1 cellular context compared by ENCODE assay signal in genomic region chr16:9090960-9091866, GRCh38.
TF ChIP-seq lines count a peak whose summit lies in the region.

TSS of gene HAPSTR1 (plus strand) at chr16:9091644. CDS start at chr16:9092045, 401 bp downstream.

TF ChIP-seq in HepG2, 621 proteins besides CTCF, POLR2A, EP300 and RAD21 (continued from another document and continues in another):
- peak; percentile 88 for TF ChIP-seq HINFP (CRISPR knock-in tag; IDR thresholded peaks at IDR 0.05; ENCODE audit: low read depth)
- no peak for TF ChIP-seq JDP2 (CRISPR knock-in tag; IDR thresholded peaks at IDR 0.05; ENCODE audit: borderline replicate concordance)
- peak; percentile 60; the same call in 1 of the 2 replicates for TF ChIP-seq HNRNPL (IDR thresholded peaks at IDR 0.05; ENCODE audit: low read depth, low read length)
- 0 out of 2 replicates have a peak, but pooled peaks have one; percentile 71 for TF ChIP-seq HOXA9 (CRISPR knock-in tag; IDR thresholded peaks at IDR 0.05; ENCODE audit: borderline replicate concordance)
- TF ChIP-seq GRHL1 (CRISPR knock-in tag; conservative IDR thresholded peaks at IDR 0.05) = no peak
- TF ChIP-seq RBFOX2 (IDR thresholded peaks at IDR 0.05; ENCODE audit: low read depth, low read length) = peak; percentile 99
- 0 out of 2 replicates have a peak, but pooled peaks have one; percentile 30 for TF ChIP-seq ZNF597 (CRISPR knock-in tag; IDR thresholded peaks at IDR 0.05)
- TF ChIP-seq NFKB2 (CRISPR knock-in tag; IDR thresholded peaks at IDR 0.05; ENCODE audit: borderline replicate concordance) = peak; percentile 70
- no peak; the same call in 1 of the 2 replicates for TF ChIP-seq ZNF138 (CRISPR knock-in tag; IDR thresholded peaks at IDR 0.05; ENCODE audit: low read depth)
- peak; percentile 58; the same call in 1 of the 2 replicates for TF ChIP-seq ZNF567 (CRISPR knock-in tag; IDR thresholded peaks at IDR 0.05; ENCODE audit: borderline replicate concordance)
- peak; percentile 71; the same call in 1 of the 2 replicates for TF ChIP-seq ZNF674 (CRISPR knock-in tag; IDR thresholded peaks at IDR 0.05; ENCODE audit: low read depth)
- peak; percentile 93; the same call in 1 of the 2 replicates for TF ChIP-seq ZNF563 (CRISPR knock-in tag; IDR thresholded peaks at IDR 0.05)
- TF ChIP-seq MYNN (CRISPR knock-in tag; IDR thresholded peaks at IDR 0.05; ENCODE audit: low read depth) = no peak
- TF ChIP-seq KDM1A (CRISPR knock-in tag; IDR thresholded peaks at IDR 0.05) = no peak
- TF ChIP-seq ZNF552 (CRISPR knock-in tag; IDR thresholded peaks at IDR 0.05; ENCODE audit: borderline replicate concordance) = peak; percentile 92; the same call in 1 of the 2 replicates
- TF ChIP-seq NFATC3 (CRISPR knock-in tag; IDR thresholded peaks at IDR 0.05) = no peak
- peak; percentile 89; the same call in 1 of the 2 replicates for TF ChIP-seq ZNF550 (CRISPR knock-in tag; IDR thresholded peaks at IDR 0.05; ENCODE audit: borderline replicate concordance)
- no peak for TF ChIP-seq DZIP1 (CRISPR knock-in tag; IDR thresholded peaks at IDR 0.05)
- no peak; the same call in 1 of the 2 replicates for TF ChIP-seq AKNA (CRISPR knock-in tag; IDR thresholded peaks at IDR 0.05; ENCODE audit: borderline replicate concordance)
- TF ChIP-seq ZNF503 (CRISPR knock-in tag; IDR thresholded peaks at IDR 0.05) = peak; percentile 47
- 0 out of 2 replicates have a peak, but pooled peaks have one; percentile 8 for TF ChIP-seq MAFF (IDR thresholded peaks at IDR 0.05; ENCODE audit: low read depth, low read length)
- no peak for TF ChIP-seq ZNF234 (CRISPR knock-in tag; conservative IDR thresholded peaks at IDR 0.05)
- TF ChIP-seq ZNF546 (CRISPR knock-in tag; conservative IDR thresholded peaks at IDR 0.05) = peak; percentile 97
- peak; percentile 97 for TF ChIP-seq HNRNPH1 (optimal IDR thresholded peaks at IDR 0.05; ENCODE audit: low read depth, low read length)
- peak; percentile 96 for TF ChIP-seq PHF8 (CRISPR knock-in tag; IDR thresholded peaks at IDR 0.05)
- TF ChIP-seq ZNF616 (CRISPR knock-in tag; IDR thresholded peaks at IDR 0.05; ENCODE audit: low read depth) = peak; percentile 91
- no peak for TF ChIP-seq KDM6A (CRISPR knock-in tag; IDR thresholded peaks at IDR 0.05; ENCODE audit: low read depth)
- no peak for TF ChIP-seq NFE2L2 (IDR thresholded peaks at IDR 0.05; ENCODE audit: low read length)
- TF ChIP-seq ZNF547 (CRISPR knock-in tag; IDR thresholded peaks at IDR 0.05) = peak; percentile 98
- peak; percentile 92 for TF ChIP-seq ZNF691 (CRISPR knock-in tag; IDR thresholded peaks at IDR 0.05; ENCODE audit: borderline replicate concordance, low read depth)
- no peak for TF ChIP-seq ZNF20 (CRISPR knock-in tag; IDR thresholded peaks at IDR 0.05)
- no peak; the same call in 1 of the 2 replicates for TF ChIP-seq EEA1 (CRISPR knock-in tag; IDR thresholded peaks at IDR 0.05; ENCODE audit: borderline replicate concordance)
- TF ChIP-seq KLF6 (CRISPR knock-in tag; IDR thresholded peaks at IDR 0.05) = no peak; the same call in none of the 2 replicates
- peak; percentile 81; the same call in 1 of the 2 replicates for TF ChIP-seq ZNF256 (CRISPR knock-in tag; conservative IDR thresholded peaks at IDR 0.05)
- TF ChIP-seq SAP130 (CRISPR knock-in tag; IDR thresholded peaks at IDR 0.05; ENCODE audit: low read depth) = peak; percentile 85
- TF ChIP-seq HMGXB3 (CRISPR knock-in tag; IDR thresholded peaks at IDR 0.05; ENCODE audit: borderline replicate concordance) = peak; percentile 60; the same call in 1 of the 2 replicates
- no peak for TF ChIP-seq ZNF775 (CRISPR knock-in tag; IDR thresholded peaks at IDR 0.05; ENCODE audit: borderline replicate concordance)
- no peak; the same call in none of the 2 replicates for TF ChIP-seq RXRB (CRISPR knock-in tag; IDR thresholded peaks at IDR 0.05; ENCODE audit: borderline replicate concordance)
- no peak; the same call in 1 of the 2 replicates for TF ChIP-seq ZNF317 (CRISPR knock-in tag; IDR thresholded peaks at IDR 0.05)
- peak; percentile 82 for TF ChIP-seq KLF12 (CRISPR knock-in tag; IDR thresholded peaks at IDR 0.05; ENCODE audit: borderline replicate concordance)
